Comparison of ENCODE assay signal across 21 cellular contexts in genomic region chr10:29851241-29851640, GRCh38.
DNase-seq lines count a peak whose midpoint lies in the region; ATAC-seq and TF ChIP-seq lines count a peak whose summit lies in the region.
"Had no signal": no experiment of that assay in that cellular context is flagged by ENCODE, and none has a peak within 500 bp of the region (broad histone marks: within the 10 kb centered on the region; RNA-seq: fewer than 3 reads in every experiment).

No MANE protein-coding gene starts in this region.

- WGBS in IMR-90 (ENCODE audit: extremely low coverage in 2 of 2, insufficient read length in 1 of 2), 2 experiments: 100% methylated on average over 4 of the region's 5 CpGs; no CpG with 5 or more reads in 1 of the 2 experiments
- WGBS in mesenchymal stem cell: 95% methylated on average over 5 of the region's 5 CpGs
- 76% methylated on average over 5 of the region's 5 CpGs for WGBS in right lobe of liver (ENCODE audit: insufficient coverage, low coverage, low lambda C conversion rate, missing lambda C conversion rate)

- H3K18ac ChIP-seq in IMR-90 (ENCODE audit: low read depth, low read length): no peak overlapping the region; the same call in 1 of the 2 replicates
- peak overlapping the region in 1 of 2 experiments; percentile 91 for H3K18ac ChIP-seq in mesenchymal stem cell (ENCODE audit: low read depth in 1 of 2, low read length in 2 of 2)

- intact Hi-C loops in IMR-90 (cut with micrococcal nuclease): loop anchor here (10.0 kb wide), 1 partner anchor 316 kb away; no protein-coding TSS in a partner anchor
- intact Hi-C loops in right lobe of liver (cut with DNase I): no loop called here

- no peak for TF ChIP-seq CTCF in IMR-90 (conservative IDR thresholded peaks at IDR 0.05; ENCODE audit: low read depth, low read length)
- TF ChIP-seq CTCF in right lobe of liver (IDR thresholded peaks at IDR 0.05): no peak

- H2AFZ ChIP-seq in IMR-90 (replicated peaks; ENCODE audit: low read length, poor library complexity) (no peak overlapping the region), mesenchymal stem cell (ENCODE audit: low read depth, low read length) (no peak overlapping the region)

- H3K9ac ChIP-seq in IMR-90 (ENCODE audit: low read depth, low read length) (no peak overlapping the region), mesenchymal stem cell (ENCODE audit: low read length) (no peak overlapping the region), stomach smooth muscle (ENCODE audit: low read length in 2 of 2) (no peak overlapping the region)
- H3K9ac ChIP-seq: BLaER1 had no signal

- H2BK15ac ChIP-seq in IMR-90 (ENCODE audit: low read depth, low read length): peak overlapping the region; percentile 80
- no peak overlapping the region for H2BK15ac ChIP-seq in mesenchymal stem cell (ENCODE audit: low read depth, poor library complexity, severe bottlenecking)

- H4K91ac ChIP-seq in IMR-90 (ENCODE audit: insufficient read depth, low read depth, low read length) (0 out of 2 replicates have a peak overlapping the region, but pooled peaks have one; percentile 69), mesenchymal stem cell (ENCODE audit: low read length) (no peak overlapping the region)

- POLR2A ChIA-PET in IMR-90 (lab: Charles Lee; ENCODE audit: unreplicated experiment): no interaction called here

- H3K27ac ChIP-seq in IMR-90 (ENCODE audit: insufficient read depth, low read length) (no peak overlapping the region), mesenchymal stem cell (ENCODE audit: low read length, poor library complexity, severe bottlenecking) (no peak overlapping the region), stomach smooth muscle (ENCODE audit: low read length) (peak overlapping the region; percentile 77), right lobe of liver (no peak overlapping the region)
- H3K27ac ChIP-seq: A549, BLaER1, HL-60 had no signal

- peaks cover 5% of the 10 kb centered on the region; the same call in 1 of the 2 replicates for H3K9me1 ChIP-seq in IMR-90 (ENCODE audit: insufficient read depth, low read length)

- no peaks in the 10 kb centered on the region for H3K79me1 ChIP-seq in IMR-90 (ENCODE audit: low read depth in 1 of 2, low read length in 2 of 2)
- no peaks in the 10 kb centered on the region for H3K79me1 ChIP-seq in mesenchymal stem cell (replicated peaks; ENCODE audit: low read length, poor library complexity, severe bottlenecking)

- peak overlapping the region; percentile 91; the same call in 1 of the 2 replicates for H2BK20ac ChIP-seq in IMR-90 (ENCODE audit: low read depth, low read length)

- H3K4me3 ChIP-seq in IMR-90 (ENCODE audit: insufficient read depth, low read depth, low read length) (no peak overlapping the region), mesenchymal stem cell (ENCODE audit: insufficient read depth in 1 of 2, low read depth in 1 of 2, low read length in 2 of 2) (no peak overlapping the region), stomach smooth muscle (ENCODE audit: low read length in 2 of 2) (no peak overlapping the region), right lobe of liver (no peak overlapping the region)
- H3K4me3 ChIP-seq: A549, BLaER1, GM12878, K562 had no signal

- no peaks in the 10 kb centered on the region for H3K27me3 ChIP-seq in IMR-90 (ENCODE audit: control insufficient read depth, insufficient read depth, low read length)
- peaks cover 0 to 18% of the 10 kb centered on the region in 2 experiments for H3K27me3 ChIP-seq in mesenchymal stem cell (ENCODE audit: control insufficient read depth in 1 of 2, insufficient read depth in 1 of 2, low read length in 2 of 2)
- no peaks in the 10 kb centered on the region for H3K27me3 ChIP-seq in stomach smooth muscle (ENCODE audit: control insufficient read depth in 1 of 2, insufficient read depth in 2 of 2, low read length in 2 of 2)
- no peaks in the 10 kb centered on the region for H3K27me3 ChIP-seq in right lobe of liver
- H3K27me3 ChIP-seq: BLaER1 had no signal

- peak overlapping the region; percentile 38; the same call in 1 of the 2 replicates for H3K4ac ChIP-seq in IMR-90 (ENCODE audit: low read depth, low read length)
- peak overlapping the region; percentile 42 to 82 for H3K4ac ChIP-seq in mesenchymal stem cell (ENCODE audit: low read depth in 1 of 2, low read length in 2 of 2)

- CTCF ChIA-PET in IMR-90 (lab: Yijun Ruan, JAX): no interaction called here

- dilution Hi-C loops in IMR-90 (cut with HindIII; ENCODE audit: low sequenced_read_pairs, unreplicated experiment): no loop called here

- H3K23ac ChIP-seq in IMR-90 (ENCODE audit: low read depth, low read length): no peak overlapping the region
- no peak overlapping the region for H3K23ac ChIP-seq in mesenchymal stem cell (ENCODE audit: low read length in 2 of 2)

- no peak for ATAC-seq in IMR-90 (ENCODE audit: low read depth)
- no peak for ATAC-seq in GM18502 (IDR thresholded peaks at IDR 0.05; ENCODE audit: poor library complexity, unreplicated experiment)
- ATAC-seq in right lobe of liver: no peak
- ATAC-seq: A549, GM12878, HCT116, K562 had no signal

- no peak for TF ChIP-seq RAD21 in IMR-90 (IDR thresholded peaks at IDR 0.05; ENCODE audit: low read length)

- H2AK5ac ChIP-seq in IMR-90 (ENCODE audit: low read depth, low read length) (peak overlapping the region; percentile 9), mesenchymal stem cell (ENCODE audit: low read length, severe bottlenecking) (peak overlapping the region; percentile 15)

- H4K20me1 ChIP-seq in IMR-90 (ENCODE audit: insufficient read depth, low read length): no peaks in the 10 kb centered on the region
- H4K20me1 ChIP-seq: BLaER1 had no signal

- H3K36me3 ChIP-seq in IMR-90 (ENCODE audit: control insufficient read depth, insufficient read depth, low read length) (no peaks in the 10 kb centered on the region), mesenchymal stem cell (ENCODE audit: control insufficient read depth in 1 of 2, insufficient read depth in 2 of 2, low read depth in 1 of 2, low read length in 2 of 2) (no peaks in the 10 kb centered on the region), stomach smooth muscle (ENCODE audit: control insufficient read depth in 2 of 2, insufficient read depth in 2 of 2, low read length in 2 of 2) (no peaks in the 10 kb centered on the region), right lobe of liver (no peaks in the 10 kb centered on the region)
- H3K36me3 ChIP-seq: BLaER1 had no signal

- no peak overlapping the region for H3K56ac ChIP-seq in IMR-90 (ENCODE audit: extremely low read depth, insufficient read depth, low read length)

- DNase-seq in IMR-90 (no peak), dermis blood vessel endothelial cell (peak; percentile 62), mesenchymal stem cell (no peak), right lobe of liver (no peak), 8988T (no peak)
- no peak for DNase-seq in effector CD8-positive, alpha-beta T cell (lab: John Stamatoyannopoulos, UW)
- DNase-seq: CD4-positive, alpha-beta memory T cell; DMS153; DMS79 treated with DMSO at 0.1 percent for 48 hours; EL; GOT3; H7; HFFc6 had no signal

- peak overlapping the region in 1 of 2 experiments; percentile 13; a peak in 1 of 4 replicates for H4K8ac ChIP-seq in IMR-90 (ENCODE audit: low read depth in 2 of 2, low read length in 2 of 2)
- H4K8ac ChIP-seq in mesenchymal stem cell (ENCODE audit: low read length): peak overlapping the region; percentile 10

- no peak overlapping the region for H2AK9ac ChIP-seq in IMR-90 (replicated peaks; ENCODE audit: low read depth, low read length, poor library complexity)

- peaks cover 5% of the 10 kb centered on the region for H3K4me1 ChIP-seq in IMR-90 (ENCODE audit: control insufficient read depth, insufficient read depth, low read length)
- H3K4me1 ChIP-seq in mesenchymal stem cell (ENCODE audit: control insufficient read depth, insufficient read depth, low read depth, low read length): peaks cover 3% of the 10 kb centered on the region
- H3K4me1 ChIP-seq in stomach smooth muscle (ENCODE audit: control insufficient read depth, insufficient read depth, low read length): peaks cover 13% of the 10 kb centered on the region
- H3K4me1 ChIP-seq in right lobe of liver: peaks cover 0 to 26% (median 10%) of the 10 kb centered on the region in 4 donors

- no peak overlapping the region for H4K5ac ChIP-seq in IMR-90 (ENCODE audit: low read depth, low read length)

- H3K4me2 ChIP-seq in IMR-90 (ENCODE audit: low read depth, low read length): no peak overlapping the region
- H3K4me2 ChIP-seq in mesenchymal stem cell (ENCODE audit: low read length, poor library complexity, severe bottlenecking): no peak overlapping the region
- H3K4me2 ChIP-seq: A549 had no signal

- H3K14ac ChIP-seq in IMR-90 (replicated peaks; ENCODE audit: low read depth, low read length) (no peak overlapping the region; the same call in 1 of the 2 replicates), mesenchymal stem cell (ENCODE audit: low read length in 2 of 2) (no peak overlapping the region)

- in situ Hi-C loops in IMR-90 (cut with MboI; ENCODE audit: low sequenced_read_pairs): no loop called here

- peak overlapping the region; percentile 94; the same call in 1 of the 2 replicates for H2BK120ac ChIP-seq in IMR-90 (ENCODE audit: low read depth, low read length)
- H2BK120ac ChIP-seq in mesenchymal stem cell (ENCODE audit: low read depth, low read length): peak overlapping the region; percentile 86

- no peak for TF ChIP-seq POLR2A in IMR-90 (IDR thresholded peaks at IDR 0.05; ENCODE audit: low read depth, low read length)
- TF ChIP-seq POLR2A in right lobe of liver (IDR thresholded peaks at IDR 0.05): no peak

- H2BK5ac ChIP-seq in IMR-90 (ENCODE audit: low read depth, low read length, poor library complexity, severe bottlenecking) (no peak overlapping the region), mesenchymal stem cell (ENCODE audit: low read depth, low read length, poor library complexity, severe bottlenecking) (no peak overlapping the region)

- BruUV-seq in IMR-90 (replicated peaks; lab: Mats Ljungman, UMichigan): no TSS peak

- peak overlapping the region; percentile 27 to 41 for H2BK12ac ChIP-seq in mesenchymal stem cell (ENCODE audit: low read length in 2 of 2)

- H3K9me3 ChIP-seq in IMR-90 (ENCODE audit: control insufficient read depth, insufficient read depth, low read length) (no peaks in the 10 kb centered on the region), mesenchymal stem cell (ENCODE audit: control insufficient read depth, low read length) (no peaks in the 10 kb centered on the region), stomach smooth muscle (ENCODE audit: control insufficient read depth in 2 of 2, low read length in 2 of 2) (no peaks in the 10 kb centered on the region), right lobe of liver (no peaks in the 10 kb centered on the region)
- H3K9me3 ChIP-seq: A549 had no signal

TF ChIP-seq in IMR-90, 13 proteins besides CTCF, POLR2A, EP300 and RAD21 (continues in another document):
- TF ChIP-seq CEBPB (IDR thresholded peaks at IDR 0.05; ENCODE audit: low read depth, low read length) (no peak), MAFK (IDR thresholded peaks at IDR 0.05; ENCODE audit: low read depth, low read length) (no peak), MXI1 (IDR thresholded peaks at IDR 0.05; ENCODE audit: borderline replicate concordance, low read depth, low read length) (no peak), NFE2L2 (IDR thresholded peaks at IDR 0.05; ENCODE audit: low read depth, low read length) (no peak), SMC3 (IDR thresholded peaks at IDR 0.05; ENCODE audit: low read depth, low read length) (no peak), BHLHE40 (IDR thresholded peaks at IDR 0.05; ENCODE audit: low read depth, low read length) (no peak), MAZ (IDR thresholded peaks at IDR 0.05; ENCODE audit: borderline replicate concordance, low read depth, low read length) (no peak)
